In genomic region chr2:96261328-96262003, GRCh38 we compare ENCODE assay signal across 9 cellular contexts. TPM values are rescaled to one million over a fixed set of nuclear protein-coding genes. Genes with fewer than 3 reads are reported as not detected.
DNase-seq lines count a peak whose midpoint lies in the region; ATAC-seq and TF ChIP-seq lines count a peak whose summit lies in the region.
"Had no signal": no experiment of that assay in that cellular context is flagged by ENCODE, and none has a peak within 500 bp of the region (broad histone marks: within the 10 kb centered on the region; RNA-seq: fewer than 3 reads in every experiment).

No MANE protein-coding gene starts in this region.

- peak overlapping the region; percentile 71 for H3K27ac Mint-ChIP-seq in CD4-positive, alpha-beta T cell

- no peaks in the 10 kb centered on the region for H3K9me2 ChIP-seq in PC-3 (replicated peaks; ENCODE audit: low read length)
- H3K9me2 ChIP-seq in hepatocyte (replicated peaks; ENCODE audit: insufficient read depth): no peaks in the 10 kb centered on the region

- WGBS in hepatocyte (ENCODE audit: low lambda C conversion rate, missing lambda C conversion rate): 80% methylated on average over 6 of the region's 6 CpGs

- POLR2A ChIA-PET in CD4-positive, alpha-beta T cell (lab: Charles Lee): interaction anchor here (1.2 kb wide), 1 partner anchor 97 kb away, joined by 3 read pairs; no protein-coding TSS in a partner anchor
- POLR2A ChIA-PET in PC-3 (lab: Charles Lee; ENCODE audit: unreplicated experiment): no interaction called here

- H3K36me3 Mint-ChIP-seq in CD4-positive, alpha-beta T cell (ENCODE audit: low read depth): peaks cover 80% of the 10 kb centered on the region

- peak overlapping the region; percentile 30 for H3K4me3 Mint-ChIP-seq in CD4-positive, alpha-beta T cell

- H3K4me3 ChIP-seq in PC-3 (ENCODE audit: low read length): no peak overlapping the region
- H3K4me3 ChIP-seq in hepatocyte: no peak overlapping the region
- H3K4me3 ChIP-seq in skeletal muscle tissue (ENCODE audit: low read length in 3 of 3): peak overlapping the region in 2 of 3 donors; percentile 49 to 65

- H3K4me1 ChIP-seq in PC-3 (ENCODE audit: insufficient read depth, low read length): peaks cover 43% of the 10 kb centered on the region
- peaks cover 47% of the 10 kb centered on the region for H3K4me1 ChIP-seq in hepatocyte (ENCODE audit: insufficient read depth)
- peaks cover 73 to 90% (median 80%) of the 10 kb centered on the region in 3 donors for H3K4me1 ChIP-seq in skeletal muscle tissue (ENCODE audit: control insufficient read depth in 3 of 3, insufficient read depth in 3 of 3, low read length in 3 of 3)

- H3K4me1 Mint-ChIP-seq in CD4-positive, alpha-beta T cell (ENCODE audit: low read depth): peaks cover 74% of the 10 kb centered on the region

- BruUV-seq in PC-3 (replicated peaks; lab: Mats Ljungman, UMichigan): no TSS peak

- H3K27me3 ChIP-seq in CD4-positive, alpha-beta T cell (ENCODE audit: control insufficient read depth, insufficient read depth, low read length): no peaks in the 10 kb centered on the region
- no peaks in the 10 kb centered on the region for H3K27me3 ChIP-seq in PC-3 (ENCODE audit: low read length)
- H3K27me3 ChIP-seq in hepatocyte: no peaks in the 10 kb centered on the region
- H3K27me3 ChIP-seq in skeletal muscle tissue (ENCODE audit: control insufficient read depth in 3 of 3, insufficient read depth in 3 of 3, low read length in 3 of 3): no peaks in the 10 kb centered on the region
- H3K27me3 ChIP-seq: foreskin keratinocyte had no signal

- intact Hi-C loops in CD4-positive, alpha-beta T cell (cut with DNase I, micrococcal nuclease): loop anchor here in 1 of 2 experiments (10.0 kb wide), 1 partner anchor 267 kb away; the partner anchor contains the start of gene ANKRD36C
- intact Hi-C loops in PC-3 (cut with micrococcal nuclease): loop anchor here (2.0 to 10.0 kb wide), 2 partner anchors 53 to 267 kb away; partner anchors contain the start of genes ANKRD36C and STARD7

- ATAC-seq in CD4-positive, alpha-beta T cell (ENCODE audit: poor library complexity): no peak
- ATAC-seq in PC-3 (no peak), HG03039 (IDR thresholded peaks at IDR 0.05; ENCODE audit: unreplicated experiment) (no peak), GM21786 (IDR thresholded peaks at IDR 0.05; ENCODE audit: unreplicated experiment) (no peak)

- H3K79me2 ChIP-seq in PC-3 (ENCODE audit: low read length) (peaks cover 79% of the 10 kb centered on the region), hepatocyte (peaks cover 75% of the 10 kb centered on the region)

- H3K27me3 Mint-ChIP-seq in CD4-positive, alpha-beta T cell: no peaks in the 10 kb centered on the region

- no peak overlapping the region for H3K27ac ChIP-seq in CD4-positive, alpha-beta T cell (ENCODE audit: low read depth, low read length)
- H3K27ac ChIP-seq in PC-3 (ENCODE audit: low read length) (peak overlapping the region; percentile 70), hepatocyte (peak overlapping the region; percentile 90), skeletal muscle tissue (ENCODE audit: low read depth, low read length) (peak overlapping the region; percentile 94)
- H3K27ac ChIP-seq: foreskin keratinocyte had no signal

- H3F3A ChIP-seq in PC-3 (ENCODE audit: low read length, unreplicated experiment): peaks cover 5% of the 10 kb centered on the region

- H3K4me2 ChIP-seq in PC-3 (ENCODE audit: low read length) (peak overlapping the region; percentile 46), hepatocyte (peak overlapping the region; percentile 54)

- H3K36me3 ChIP-seq in PC-3 (ENCODE audit: low read depth, low read length) (no peaks in the 10 kb centered on the region), hepatocyte (replicated peaks; ENCODE audit: insufficient read depth, low read depth) (no peaks in the 10 kb centered on the region), skeletal muscle tissue (ENCODE audit: control insufficient read depth in 3 of 3, insufficient read depth in 3 of 3, low read length in 3 of 3) (peaks cover 4 to 8% (median 5%) of the 10 kb centered on the region in 3 donors)

- H3K9me3 Mint-ChIP-seq in CD4-positive, alpha-beta T cell: no peaks in the 10 kb centered on the region

- TF ChIP-seq CTCF in CD4-positive, alpha-beta T cell (IDR thresholded peaks at IDR 0.05): no peak
- TF ChIP-seq CTCF in PC-3 (conservative IDR thresholded peaks at IDR 0.05; ENCODE audit: low read depth, low read length) (no peak), hepatocyte (IDR thresholded peaks at IDR 0.05; ENCODE audit: poor library complexity) (no peak)

- H2AFZ ChIP-seq in PC-3 (ENCODE audit: low read length) (no peak overlapping the region), hepatocyte (no peak overlapping the region)

- H4K20me1 ChIP-seq in PC-3 (ENCODE audit: low read length): peaks cover 34% of the 10 kb centered on the region
- H4K20me1 ChIP-seq in hepatocyte (ENCODE audit: insufficient read depth, poor library complexity, severe bottlenecking): peaks cover 15% of the 10 kb centered on the region

- no peak overlapping the region for H3K9ac ChIP-seq in PC-3 (ENCODE audit: low read length)
- H3K9ac ChIP-seq in skeletal muscle tissue (ENCODE audit: low read depth in 1 of 3, low read length in 3 of 3): peak overlapping the region; percentile 63 to 81 (median 71)

- no peak for DNase-seq in CD4-positive, alpha-beta T cell
- no peak for DNase-seq in PC-3
- DNase-seq in hepatocyte (ENCODE audit: low spot score): peak; percentile 59
- no peak for DNase-seq in foreskin melanocyte
- DNase-seq in mesenteric fat pad (ENCODE audit: low spot score): no peak

- CTCF ChIA-PET in CD4-positive, alpha-beta T cell (lab: Charles Lee): interaction anchor here (0.6 kb wide), 1 partner anchor 456 kb away, joined by 3 read pairs; no protein-coding TSS in a partner anchor
- CTCF ChIA-PET in PC-3 (lab: Charles Lee): interaction anchor here (1.0 kb wide), 1 partner anchor 269 kb away, joined by 3 read pairs; no protein-coding TSS in a partner anchor

- no peaks in the 10 kb centered on the region for H3K9me3 ChIP-seq in CD4-positive, alpha-beta T cell (ENCODE audit: control insufficient read depth, low read length)
- H3K9me3 ChIP-seq in PC-3 (ENCODE audit: low read length) (no peaks in the 10 kb centered on the region), hepatocyte (ENCODE audit: low read depth) (no peaks in the 10 kb centered on the region), skeletal muscle tissue (ENCODE audit: control insufficient read depth in 3 of 3, low read length in 3 of 3) (no peaks in the 10 kb centered on the region)

RNA-seq across cellular contexts. Expression of gene TMEM127, which starts 4.3 kb away (rescaled TPM):
- total RNA-seq in CD4-positive, alpha-beta T cell: 10 to 100 TPM; 34.2 to 36.0 TPM
- 31.9 and 33.9 TPM in 2 replicates for total RNA-seq in PC-3 (2014; rRNA removed)
- 32.5 and 33.6 TPM in 2 replicates for total RNA-seq in hepatocyte
- polyA plus RNA-seq in hepatocyte: 44.4 and 44.5 TPM in 2 replicates
- total RNA-seq in skeletal muscle tissue: 8.9 TPM
- total RNA-seq in mesenteric fat pad: 58.7 TPM

RNA-seq across cellular contexts. Expression of gene CIAO1, which starts 4.6 kb away (rescaled TPM):
- total RNA-seq in CD4-positive, alpha-beta T cell: 10 to 100 TPM; 55.4 to 55.6 TPM
- 124 and 130 TPM in 2 replicates for total RNA-seq in PC-3 (2014; rRNA removed)
- 90.1 and 96.4 TPM in 2 replicates for total RNA-seq in hepatocyte
- polyA plus RNA-seq in hepatocyte: 66.9 and 71.2 TPM in 2 replicates
- 51.1 TPM for total RNA-seq in skeletal muscle tissue
- 71.0 TPM for total RNA-seq in mesenteric fat pad

RNA-seq across cellular contexts. Expression of gene SNRNP200, which starts 43.9 kb away (rescaled TPM):
- 100 to 1,000 TPM; 274 to 297 TPM for total RNA-seq in CD4-positive, alpha-beta T cell
- 77.8 and 124 TPM in 2 replicates for total RNA-seq in PC-3 (2014; rRNA removed)
- 56.3 and 60.9 TPM in 2 replicates for total RNA-seq in hepatocyte
- 59.8 and 64.1 TPM in 2 replicates for polyA plus RNA-seq in hepatocyte
- 60.5 TPM for total RNA-seq in skeletal muscle tissue
- 87.2 TPM for total RNA-seq in mesenteric fat pad

RNA-seq across cellular contexts. Expression of gene STARD7, which starts 52.8 kb away (rescaled TPM):
- total RNA-seq in CD4-positive, alpha-beta T cell: 10 to 100 TPM; 57.4 to 58.6 TPM
- 164 and 169 TPM in 2 replicates for total RNA-seq in PC-3 (2014; rRNA removed)
- 119 and 138 TPM in 2 replicates for total RNA-seq in hepatocyte
- polyA plus RNA-seq in hepatocyte: 92.8 and 101 TPM in 2 replicates
- total RNA-seq in skeletal muscle tissue: 185 TPM
- total RNA-seq in mesenteric fat pad: 107 TPM

Comparison
In these comparisons a context has a peak if more than half of its experiments do, and no peak if none do; other contexts are left out.
1. H3K4me3 ChIP-seq: peak in skeletal muscle tissue (2 of 3); none in PC-3 (single experiment) and hepatocyte (single experiment).